9 cellular contexts compared by ENCODE assay signal in the genomic region with DNA sequence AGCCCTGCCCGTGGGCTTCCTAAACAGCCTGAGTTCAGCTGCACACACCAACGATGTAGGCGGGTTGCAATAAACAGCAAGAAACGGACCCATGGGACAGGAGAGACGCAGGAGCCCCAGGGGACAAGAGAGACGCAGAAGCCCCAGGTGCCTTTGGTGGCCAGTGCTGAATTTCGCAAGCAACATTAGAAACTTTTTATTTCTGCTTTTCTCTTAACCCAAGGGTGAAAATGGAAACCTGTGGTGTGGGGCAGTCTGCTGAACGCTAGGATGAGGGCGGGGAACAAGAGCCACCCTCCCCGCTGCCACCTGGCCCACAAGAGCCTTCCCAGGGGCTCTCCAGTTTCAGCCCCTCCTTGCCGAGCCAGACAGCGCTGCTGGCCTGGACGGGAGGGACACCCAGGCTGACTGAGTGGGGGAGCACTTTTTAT. TPM values are rescaled to one million over a fixed set of nuclear protein-coding genes. Genes with fewer than 3 reads are reported as not detected.
DNase-seq lines count a peak whose midpoint lies in the region; ATAC-seq and TF ChIP-seq lines count a peak whose summit lies in the region.
"Had no signal": no experiment of that assay in that cellular context is flagged by ENCODE, and none has a peak within 500 bp of the region (broad histone marks: within the 10 kb centered on the region; RNA-seq: fewer than 3 reads in every experiment).

No MANE protein-coding gene starts in this region.

- H2AFZ ChIP-seq in OCI-LY3 (ENCODE audit: low read depth, low read length), result no peak overlapping the region

- H3K4me2 ChIP-seq in OCI-LY3 (ENCODE audit: low read length), result peak overlapping the region; percentile 89

- H3K36me3 ChIP-seq in GM06990 (ENCODE audit: control insufficient read depth, insufficient read depth, low read length), result peaks cover 28% of the 10 kb centered on the region
- peaks cover 10% of the 10 kb centered on the region for H3K36me3 ChIP-seq in OCI-LY3 (replicated peaks; ENCODE audit: low read depth, low read length)
- H3K36me3 ChIP-seq in SJCRH30, result no peaks in the 10 kb centered on the region
- H3K36me3 ChIP-seq in WERI-Rb-1, result peaks cover 37% of the 10 kb centered on the region

- H3K9me3 ChIP-seq in OCI-LY3 (ENCODE audit: insufficient read depth, low read length) (no peaks in the 10 kb centered on the region), SJCRH30 (replicated peaks) (no peaks in the 10 kb centered on the region), WERI-Rb-1 (ENCODE audit: severe bottlenecking) (no peaks in the 10 kb centered on the region)

- DNase-seq in GM06990 (ENCODE audit: extremely low read depth, insufficient read length) (peak; percentile 82), SJCRH30 (no peak), WERI-Rb-1 (no peak), inferior parietal cortex (ENCODE audit: extremely low spot score) (no peak), AG08395 (ENCODE audit: low spot score) (no peak)
- DNase-seq: stimulated activated CD4-positive, alpha-beta T cell treated with anti-CD3 and anti-CD28 coated beads, Interleukin-4, amount 100 ng/mL, for 24 hours had no signal

- peaks cover 30% of the 10 kb centered on the region for H4K20me1 ChIP-seq in OCI-LY3 (ENCODE audit: insufficient read depth, low read length)

- H3K4me1 ChIP-seq in OCI-LY3 (ENCODE audit: low read length), result peaks cover 48% of the 10 kb centered on the region
- H3K4me1 ChIP-seq in SJCRH30, result peaks cover 4% of the 10 kb centered on the region; the same call in 1 of the 2 replicates

- H3K27ac ChIP-seq in OCI-LY3 (ENCODE audit: low read length) (peak overlapping the region; percentile 69), SJCRH30 (no peak overlapping the region), WERI-Rb-1 (no peak overlapping the region)

- TF ChIP-seq CTCF in GM06990 (IDR thresholded peaks at IDR 0.05; ENCODE audit: insufficient read depth, low read length, poor library complexity, severe bottlenecking) (no peak), OCI-LY3 (IDR thresholded peaks at IDR 0.05; ENCODE audit: low read depth, low read length) (no peak), WERI-Rb-1 (IDR thresholded peaks at IDR 0.05; ENCODE audit: low read depth, low read length) (no peak)

- H3K79me2 ChIP-seq in OCI-LY3 (ENCODE audit: low read length), result peaks cover 27% of the 10 kb centered on the region

- H3K27me3 ChIP-seq in GM06990 (replicated peaks; ENCODE audit: control insufficient read depth, insufficient read depth, low read length) (no peaks in the 10 kb centered on the region), OCI-LY3 (ENCODE audit: low read depth, low read length) (no peaks in the 10 kb centered on the region), SJCRH30 (no peaks in the 10 kb centered on the region), WERI-Rb-1 (ENCODE audit: insufficient read depth, low read depth, severe bottlenecking) (no peaks in the 10 kb centered on the region)

- H3K4me3 ChIP-seq in GM06990 (replicated peaks; ENCODE audit: low read depth, low read length) (peak overlapping the region; percentile 37), OCI-LY3 (ENCODE audit: low read length) (peak overlapping the region; percentile 62), SJCRH30 (no peak overlapping the region), WERI-Rb-1 (ENCODE audit: low read depth, low read length) (no peak overlapping the region)

- ATAC-seq in GM19395 (IDR thresholded peaks at IDR 0.05; ENCODE audit: unreplicated experiment), result peak; percentile 51
- ATAC-seq in HG03097 (IDR thresholded peaks at IDR 0.05; ENCODE audit: low FRiP score, unreplicated experiment), result peak; percentile 41

- 0 out of 2 replicates have a peak overlapping the region, but pooled peaks have one; percentile 13 for H3K9ac ChIP-seq in OCI-LY3 (ENCODE audit: low read length)

RNA-seq across cellular contexts. Expression of a gene that starts 20.0 kb away (rescaled TPM):
- total RNA-seq in SJCRH30 (2014; rRNA removed; shearing (Covaris generic)), result 0.93 and 2.1 TPM in 2 replicates

RNA-seq across cellular contexts. Expression of a gene that starts 41.4 kb away (rescaled TPM):
- not detected in 2 replicates for total RNA-seq in SJCRH30 (2014; rRNA removed; shearing (Covaris generic))

RNA-seq across cellular contexts. Expression of a gene that starts 49.0 kb away (rescaled TPM):
- 6.4 and 8.6 TPM in 2 replicates for total RNA-seq in SJCRH30 (2014; rRNA removed; shearing (Covaris generic))

Comparison
In these comparisons a context has a peak if more than half of its experiments do, and no peak if none do; other contexts are left out.
1. H3K4me3 ChIP-seq: peak in GM06990 (single experiment) and OCI-LY3 (single experiment); none in SJCRH30 (single experiment) and WERI-Rb-1 (single experiment).